ENCODE assay signal across 1 cellular context in the genomic region with DNA sequence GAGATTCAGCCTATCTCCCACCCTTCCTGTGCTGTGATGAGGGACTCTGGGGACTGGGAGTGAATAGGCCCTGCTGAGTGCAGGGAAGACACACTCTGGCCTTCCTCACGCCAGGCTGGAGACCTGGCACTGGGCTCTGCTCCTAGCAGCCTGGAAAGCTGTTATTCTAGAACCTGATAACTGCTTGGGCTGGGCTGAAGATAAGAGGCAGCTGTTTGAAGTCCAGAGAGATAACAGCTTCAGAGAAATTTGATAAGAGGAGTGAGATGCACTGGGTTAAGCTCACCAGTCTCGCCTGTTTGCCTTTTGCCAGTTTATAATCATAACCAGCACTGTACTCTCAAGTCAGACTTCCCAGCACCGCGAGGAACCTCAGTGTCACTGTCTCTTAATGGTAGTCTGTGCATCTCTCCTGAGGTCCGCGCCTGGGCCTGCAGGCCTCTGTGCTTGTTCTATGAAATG.
TF ChIP-seq lines count a peak whose summit lies in the region.

No MANE protein-coding gene starts in this region.

TF ChIP-seq in HepG2, 621 proteins besides CTCF, POLR2A, EP300 and RAD21 (continued from another document and continues in another):
- TF ChIP-seq, protein P1, sequence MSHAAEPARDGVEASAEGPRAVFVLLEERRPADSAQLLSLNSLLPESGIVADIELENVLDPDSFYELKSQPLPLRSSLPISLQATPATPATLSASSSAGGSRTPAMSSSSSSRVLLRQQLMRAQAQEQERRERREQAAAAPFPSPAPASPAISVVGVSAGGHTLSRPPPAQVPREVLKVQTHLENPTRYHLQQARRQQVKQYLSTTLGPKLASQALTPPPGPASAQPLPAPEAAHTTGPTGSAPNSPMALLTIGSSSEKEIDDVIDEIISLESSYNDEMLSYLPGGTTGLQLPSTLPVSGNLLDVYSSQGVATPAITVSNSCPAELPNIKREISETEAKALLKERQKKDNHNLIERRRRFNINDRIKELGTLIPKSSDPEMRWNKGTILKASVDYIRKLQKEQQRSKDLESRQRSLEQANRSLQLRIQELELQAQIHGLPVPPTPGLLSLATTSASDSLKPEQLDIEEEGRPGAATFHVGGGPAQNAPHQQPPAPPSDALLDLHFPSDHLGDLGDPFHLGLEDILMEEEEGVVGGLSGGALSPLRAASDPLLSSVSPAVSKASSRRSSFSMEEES (CRISPR knock-in tag; IDR thresholded peaks at IDR 0.05): no peak
- no peak for TF ChIP-seq PAF1 (CRISPR knock-in tag; IDR thresholded peaks at IDR 0.05)
- TF ChIP-seq, protein P2, sequence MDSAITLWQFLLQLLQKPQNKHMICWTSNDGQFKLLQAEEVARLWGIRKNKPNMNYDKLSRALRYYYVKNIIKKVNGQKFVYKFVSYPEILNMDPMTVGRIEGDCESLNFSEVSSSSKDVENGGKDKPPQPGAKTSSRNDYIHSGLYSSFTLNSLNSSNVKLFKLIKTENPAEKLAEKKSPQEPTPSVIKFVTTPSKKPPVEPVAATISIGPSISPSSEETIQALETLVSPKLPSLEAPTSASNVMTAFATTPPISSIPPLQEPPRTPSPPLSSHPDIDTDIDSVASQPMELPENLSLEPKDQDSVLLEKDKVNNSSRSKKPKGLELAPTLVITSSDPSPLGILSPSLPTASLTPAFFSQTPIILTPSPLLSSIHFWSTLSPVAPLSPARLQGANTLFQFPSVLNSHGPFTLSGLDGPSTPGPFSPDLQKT (CRISPR knock-in tag; IDR thresholded peaks at IDR 0.05; ENCODE audit: borderline replicate concordance): no peak
- no peak for TF ChIP-seq JUND (CRISPR knock-in tag; IDR thresholded peaks at IDR 0.05)
- TF ChIP-seq TGIF2 (CRISPR knock-in tag; IDR thresholded peaks at IDR 0.05): no peak
- no peak for TF ChIP-seq FOXK2 (IDR thresholded peaks at IDR 0.05)
- TF ChIP-seq, protein P3, sequence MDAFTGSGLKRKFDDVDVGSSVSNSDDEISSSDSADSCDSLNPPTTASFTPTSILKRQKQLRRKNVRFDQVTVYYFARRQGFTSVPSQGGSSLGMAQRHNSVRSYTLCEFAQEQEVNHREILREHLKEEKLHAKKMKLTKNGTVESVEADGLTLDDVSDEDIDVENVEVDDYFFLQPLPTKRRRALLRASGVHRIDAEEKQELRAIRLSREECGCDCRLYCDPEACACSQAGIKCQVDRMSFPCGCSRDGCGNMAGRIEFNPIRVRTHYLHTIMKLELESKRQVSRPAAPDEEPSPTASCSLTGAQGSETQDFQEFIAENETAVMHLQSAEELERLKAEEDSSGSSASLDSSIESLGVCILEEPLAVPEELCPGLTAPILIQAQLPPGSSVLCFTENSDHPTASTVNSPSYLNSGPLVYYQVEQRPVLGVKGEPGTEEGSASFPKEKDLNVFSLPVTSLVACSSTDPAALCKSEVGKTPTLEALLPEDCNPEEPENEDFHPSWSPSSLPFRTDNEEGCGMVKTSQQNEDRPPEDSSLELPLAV (CRISPR knock-in tag; conservative IDR thresholded peaks at IDR 0.05; ENCODE audit: low read depth): no peak
- no peak for TF ChIP-seq ASH2L (IDR thresholded peaks at IDR 0.05; ENCODE audit: insufficient read length, low read depth, low read length)
- TF ChIP-seq ZNF274 (CRISPR knock-in tag; IDR thresholded peaks at IDR 0.05): no peak
- TF ChIP-seq ZNF550 (CRISPR knock-in tag; IDR thresholded peaks at IDR 0.05; ENCODE audit: borderline replicate concordance): no peak
- no peak for TF ChIP-seq ARNT (IDR thresholded peaks at IDR 0.05)
- no peak for TF ChIP-seq ZNF136 (CRISPR knock-in tag; IDR thresholded peaks at IDR 0.05; ENCODE audit: low read depth)
- no peak for TF ChIP-seq ZNF20 (CRISPR knock-in tag; IDR thresholded peaks at IDR 0.05)
- TF ChIP-seq, protein P4, sequence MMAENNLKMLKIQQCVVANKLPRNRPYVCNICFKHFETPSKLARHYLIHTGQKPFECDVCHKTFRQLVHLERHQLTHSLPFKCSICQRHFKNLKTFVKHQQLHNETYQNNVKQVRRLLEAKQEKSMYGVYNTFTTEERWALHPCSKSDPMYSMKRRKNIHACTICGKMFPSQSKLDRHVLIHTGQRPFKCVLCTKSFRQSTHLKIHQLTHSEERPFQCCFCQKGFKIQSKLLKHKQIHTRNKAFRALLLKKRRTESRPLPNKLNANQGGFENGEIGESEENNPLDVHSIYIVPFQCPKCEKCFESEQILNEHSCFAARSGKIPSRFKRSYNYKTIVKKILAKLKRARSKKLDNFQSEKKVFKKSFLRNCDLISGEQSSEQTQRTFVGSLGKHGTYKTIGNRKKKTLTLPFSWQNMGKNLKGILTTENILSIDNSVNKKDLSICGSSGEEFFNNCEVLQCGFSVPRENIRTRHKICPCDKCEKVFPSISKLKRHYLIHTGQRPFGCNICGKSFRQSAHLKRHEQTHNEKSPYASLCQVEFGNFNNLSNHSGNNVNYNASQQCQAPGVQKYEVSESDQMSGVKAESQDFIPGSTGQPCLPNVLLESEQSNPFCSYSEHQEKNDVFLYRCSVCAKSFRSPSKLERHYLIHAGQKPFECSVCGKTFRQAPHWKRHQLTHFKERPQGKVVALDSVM (CRISPR knock-in tag; IDR thresholded peaks at IDR 0.05): no peak
- TF ChIP-seq, protein P5, sequence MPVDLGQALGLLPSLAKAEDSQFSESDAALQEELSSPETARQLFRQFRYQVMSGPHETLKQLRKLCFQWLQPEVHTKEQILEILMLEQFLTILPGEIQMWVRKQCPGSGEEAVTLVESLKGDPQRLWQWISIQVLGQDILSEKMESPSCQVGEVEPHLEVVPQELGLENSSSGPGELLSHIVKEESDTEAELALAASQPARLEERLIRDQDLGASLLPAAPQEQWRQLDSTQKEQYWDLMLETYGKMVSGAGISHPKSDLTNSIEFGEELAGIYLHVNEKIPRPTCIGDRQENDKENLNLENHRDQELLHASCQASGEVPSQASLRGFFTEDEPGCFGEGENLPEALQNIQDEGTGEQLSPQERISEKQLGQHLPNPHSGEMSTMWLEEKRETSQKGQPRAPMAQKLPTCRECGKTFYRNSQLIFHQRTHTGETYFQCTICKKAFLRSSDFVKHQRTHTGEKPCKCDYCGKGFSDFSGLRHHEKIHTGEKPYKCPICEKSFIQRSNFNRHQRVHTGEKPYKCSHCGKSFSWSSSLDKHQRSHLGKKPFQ (CRISPR knock-in tag; IDR thresholded peaks at IDR 0.05; ENCODE audit: insufficient replicate concordance): no peak
- TF ChIP-seq, protein P6, sequence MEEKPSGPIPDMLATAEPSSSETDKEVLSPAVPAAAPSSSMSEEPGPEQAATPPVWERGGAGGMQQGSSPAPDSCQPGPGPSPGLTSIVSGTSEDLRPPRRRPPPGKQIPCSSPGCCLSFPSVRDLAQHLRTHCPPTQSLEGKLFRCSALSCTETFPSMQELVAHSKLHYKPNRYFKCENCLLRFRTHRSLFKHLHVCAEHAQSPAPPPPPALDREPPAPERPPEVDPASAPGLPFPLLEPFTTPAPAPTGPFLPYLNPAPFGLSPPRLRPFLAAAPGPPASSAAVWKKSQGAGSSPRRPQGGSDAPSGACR (CRISPR knock-in tag; IDR thresholded peaks at IDR 0.05): no peak
- TF ChIP-seq DPF2 (CRISPR knock-in tag; IDR thresholded peaks at IDR 0.05; ENCODE audit: borderline replicate concordance, low read depth): no peak
- TF ChIP-seq, protein P7, sequence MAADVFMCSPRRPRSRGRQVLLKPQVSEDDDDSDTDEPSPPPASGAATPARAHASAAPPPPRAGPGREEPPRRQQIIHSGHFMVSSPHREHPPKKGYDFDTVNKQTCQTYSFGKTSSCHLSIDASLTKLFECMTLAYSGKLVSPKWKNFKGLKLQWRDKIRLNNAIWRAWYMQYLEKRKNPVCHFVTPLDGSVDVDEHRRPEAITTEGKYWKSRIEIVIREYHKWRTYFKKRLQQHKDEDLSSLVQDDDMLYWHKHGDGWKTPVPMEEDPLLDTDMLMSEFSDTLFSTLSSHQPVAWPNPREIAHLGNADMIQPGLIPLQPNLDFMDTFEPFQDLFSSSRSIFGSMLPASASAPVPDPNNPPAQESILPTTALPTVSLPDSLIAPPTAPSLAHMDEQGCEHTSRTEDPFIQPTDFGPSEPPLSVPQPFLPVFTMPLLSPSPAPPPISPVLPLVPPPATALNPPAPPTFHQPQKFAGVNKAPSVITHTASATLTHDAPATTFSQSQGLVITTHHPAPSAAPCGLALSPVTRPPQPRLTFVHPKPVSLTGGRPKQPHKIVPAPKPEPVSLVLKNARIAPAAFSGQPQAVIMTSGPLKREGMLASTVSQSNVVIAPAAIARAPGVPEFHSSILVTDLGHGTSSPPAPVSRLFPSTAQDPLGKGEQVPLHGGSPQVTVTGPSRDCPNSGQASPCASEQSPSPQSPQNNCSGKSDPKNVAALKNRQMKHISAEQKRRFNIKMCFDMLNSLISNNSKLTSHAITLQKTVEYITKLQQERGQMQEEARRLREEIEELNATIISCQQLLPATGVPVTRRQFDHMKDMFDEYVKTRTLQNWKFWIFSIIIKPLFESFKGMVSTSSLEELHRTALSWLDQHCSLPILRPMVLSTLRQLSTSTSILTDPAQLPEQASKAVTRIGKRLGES (CRISPR knock-in tag; IDR thresholded peaks at IDR 0.05; ENCODE audit: borderline replicate concordance): no peak
- TF ChIP-seq FOSL1 (CRISPR knock-in tag; IDR thresholded peaks at IDR 0.05; ENCODE audit: borderline replicate concordance): no peak
- peak; percentile 15; the same call in 1 of the 2 replicates for TF ChIP-seq GATAD2A (CRISPR knock-in tag; IDR thresholded peaks at IDR 0.05)
- no peak for TF ChIP-seq SRSF9 (IDR thresholded peaks at IDR 0.05; ENCODE audit: borderline replicate concordance, insufficient read depth, low read depth, low read length, poor library complexity, severe bottlenecking)
- TF ChIP-seq RBFOX2 (IDR thresholded peaks at IDR 0.05; ENCODE audit: low read depth, low read length): no peak
- TF ChIP-seq ZNF672 (CRISPR knock-in tag; IDR thresholded peaks at IDR 0.05): no peak
- no peak for TF ChIP-seq ZNF296 (CRISPR knock-in tag; conservative IDR thresholded peaks at IDR 0.05)
- TF ChIP-seq, protein P8, sequence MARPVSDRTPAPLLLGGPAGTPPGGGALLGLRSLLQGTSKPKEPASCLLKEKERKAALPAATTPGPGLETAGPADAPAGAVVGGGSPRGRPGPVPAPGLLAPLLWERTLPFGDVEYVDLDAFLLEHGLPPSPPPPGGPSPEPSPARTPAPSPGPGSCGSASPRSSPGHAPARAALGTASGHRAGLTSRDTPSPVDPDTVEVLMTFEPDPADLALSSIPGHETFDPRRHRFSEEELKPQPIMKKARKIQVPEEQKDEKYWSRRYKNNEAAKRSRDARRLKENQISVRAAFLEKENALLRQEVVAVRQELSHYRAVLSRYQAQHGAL (CRISPR knock-in tag; IDR thresholded peaks at IDR 0.05; ENCODE audit: not compliant biosample characterization): no peak
- no peak for TF ChIP-seq KLF11 (CRISPR knock-in tag; IDR thresholded peaks at IDR 0.05)
- TF ChIP-seq, protein P9, sequence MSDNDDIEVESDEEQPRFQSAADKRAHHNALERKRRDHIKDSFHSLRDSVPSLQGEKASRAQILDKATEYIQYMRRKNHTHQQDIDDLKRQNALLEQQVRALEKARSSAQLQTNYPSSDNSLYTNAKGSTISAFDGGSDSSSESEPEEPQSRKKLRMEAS (IDR thresholded peaks at IDR 0.05): no peak; the same call in 1 of the 2 replicates
- no peak for TF ChIP-seq ZBTB8A (CRISPR knock-in tag; IDR thresholded peaks at IDR 0.05; ENCODE audit: borderline replicate concordance, low read depth)
- no peak for TF ChIP-seq CBX1 (IDR thresholded peaks at IDR 0.05; ENCODE audit: low read depth)
- no peak for TF ChIP-seq ZNF709 (CRISPR knock-in tag; IDR thresholded peaks at IDR 0.05)
- TF ChIP-seq TBX2 (CRISPR knock-in tag; IDR thresholded peaks at IDR 0.05; ENCODE audit: borderline replicate concordance): no peak; the same call in none of the 2 replicates
- no peak for TF ChIP-seq ZNF234 (CRISPR knock-in tag; conservative IDR thresholded peaks at IDR 0.05)
- TF ChIP-seq ZBTB42 (CRISPR knock-in tag; IDR thresholded peaks at IDR 0.05): no peak
- no peak for TF ChIP-seq KAT7 (CRISPR knock-in tag; IDR thresholded peaks at IDR 0.05; ENCODE audit: borderline replicate concordance)
- TF ChIP-seq SP5 (CRISPR knock-in tag; IDR thresholded peaks at IDR 0.05; ENCODE audit: borderline replicate concordance, low read depth): no peak
- TF ChIP-seq PPARG (CRISPR knock-in tag; conservative IDR thresholded peaks at IDR 0.05): no peak
- TF ChIP-seq, protein P10, sequence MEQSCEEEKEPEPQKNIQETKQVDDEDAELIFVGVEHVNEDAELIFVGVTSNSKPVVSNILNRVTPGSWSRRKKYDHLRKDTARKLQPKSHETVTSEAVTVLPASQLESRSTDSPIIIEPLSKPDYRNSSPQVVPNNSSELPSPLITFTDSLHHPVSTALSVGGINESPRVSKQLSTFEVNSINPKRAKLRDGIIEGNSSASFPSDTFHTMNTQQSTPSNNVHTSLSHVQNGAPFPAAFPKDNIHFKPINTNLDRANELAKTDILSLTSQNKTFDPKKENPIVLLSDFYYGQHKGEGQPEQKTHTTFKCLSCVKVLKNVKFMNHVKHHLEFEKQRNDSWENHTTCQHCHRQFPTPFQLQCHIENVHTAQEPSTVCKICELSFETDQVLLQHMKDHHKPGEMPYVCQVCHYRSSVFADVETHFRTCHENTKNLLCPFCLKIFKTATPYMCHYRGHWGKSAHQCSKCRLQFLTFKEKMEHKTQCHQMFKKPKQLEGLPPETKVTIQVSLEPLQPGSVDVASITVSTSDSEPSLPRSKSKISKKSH (CRISPR knock-in tag; IDR thresholded peaks at IDR 0.05; ENCODE audit: borderline replicate concordance): no peak
- TF ChIP-seq HNRNPLL (IDR thresholded peaks at IDR 0.05; ENCODE audit: low read depth, low read length, poor library complexity, severe bottlenecking): no peak
- TF ChIP-seq MEIS1 (CRISPR knock-in tag; IDR thresholded peaks at IDR 0.05; ENCODE audit: borderline replicate concordance): no peak
- 0 out of 2 replicates have a peak, but pooled peaks have one; percentile 37 for TF ChIP-seq KDM6A (CRISPR knock-in tag; IDR thresholded peaks at IDR 0.05; ENCODE audit: low read depth)
- no peak for TF ChIP-seq KLF6 (CRISPR knock-in tag; IDR thresholded peaks at IDR 0.05)
- TF ChIP-seq ZNF468 (CRISPR knock-in tag; IDR thresholded peaks at IDR 0.05): no peak
- no peak for TF ChIP-seq NR2F1 (CRISPR knock-in tag; IDR thresholded peaks at IDR 0.05)
- TF ChIP-seq THAP11 (CRISPR knock-in tag; IDR thresholded peaks at IDR 0.05): no peak
